19 cellular contexts compared by ENCODE assay signal in genomic region chr20:2991532-2991931, GRCh38. TPM values are rescaled to one million over a fixed set of nuclear protein-coding genes. Genes with fewer than 3 reads are reported as not detected.
A peak's percentile ranks its signal among the peaks of the same experiment; 100 is the strongest.
DNase-seq lines count a peak whose midpoint lies in the region; ATAC-seq and TF ChIP-seq lines count a peak whose summit lies in the region.
"Had no signal": no experiment of that assay in that cellular context is flagged by ENCODE, and none has a peak within 500 bp of the region (broad histone marks: within the 10 kb centered on the region; RNA-seq: fewer than 3 reads in every experiment).

No MANE protein-coding gene starts in this region.

- peaks cover 2 to 11% (median 4%) of the 10 kb centered on the region in 4 donors for H3K4me1 Mint-ChIP-seq in CD4-positive, CD25-positive, alpha-beta regulatory T cell
- peaks cover 53% of the 10 kb centered on the region for H3K4me1 Mint-ChIP-seq in activated T-helper 2 cell treated with anti-CD3 and anti-CD28 coated beads, Interferon-gamma antibody, Interleukin-2, Interleukin-4, amounts not matched to agents 10 μg/mL and 5 μg/mL and 100 μg/mL, durations not matched to agents 14 hours and 24 hours and 36 hours (ENCODE audit: low read depth)

- H3K4me1 ChIP-seq in CD4-positive, CD25-positive, alpha-beta regulatory T cell (ENCODE audit: control insufficient read depth, insufficient read depth, low read length, poor library complexity, severe bottlenecking): no peaks in the 10 kb centered on the region
- no peaks in the 10 kb centered on the region for H3K4me1 ChIP-seq in left ventricle myocardium inferior
- no peaks in the 10 kb centered on the region for H3K4me1 ChIP-seq in tibial artery
- H3K4me1 ChIP-seq: HAP-1 had no signal

- peaks cover 86% of the 10 kb centered on the region for H3K36me3 ChIP-seq in CD4-positive, CD25-positive, alpha-beta regulatory T cell (ENCODE audit: control insufficient read depth, insufficient read depth, low read length)
- H3K36me3 ChIP-seq in left ventricle myocardium inferior (peaks cover 88% of the 10 kb centered on the region), tibial artery (peaks cover 46 to 97% (median 91%) of the 10 kb centered on the region in 3 donors)
- H3K36me3 ChIP-seq: BE2C had no signal

- H3K9me3 Mint-ChIP-seq in CD4-positive, CD25-positive, alpha-beta regulatory T cell: no peaks in the 10 kb centered on the region
- H3K9me3 Mint-ChIP-seq in activated T-helper 2 cell treated with anti-CD3 and anti-CD28 coated beads, Interferon-gamma antibody, Interleukin-2, Interleukin-4, amounts not matched to agents 10 μg/mL and 5 μg/mL and 100 μg/mL, durations not matched to agents 14 hours and 24 hours and 36 hours: peaks cover 6% of the 10 kb centered on the region
- H3K9me3 Mint-ChIP-seq: CD8-positive, alpha-beta T cell had no signal

- H3K9me3 ChIP-seq in CD4-positive, CD25-positive, alpha-beta regulatory T cell (ENCODE audit: control insufficient read depth in 2 of 2, low read length in 2 of 2): no peaks in the 10 kb centered on the region
- no peaks in the 10 kb centered on the region for H3K9me3 ChIP-seq in left ventricle myocardium inferior (replicated peaks)
- no peaks in the 10 kb centered on the region for H3K9me3 ChIP-seq in tibial artery
- H3K9me3 ChIP-seq: BE2C, HAP-1 had no signal

- no peak overlapping the region for H3K27ac ChIP-seq in CD4-positive, CD25-positive, alpha-beta regulatory T cell (ENCODE audit: insufficient read depth, low read length, poor library complexity, severe bottlenecking)
- H3K27ac ChIP-seq in left ventricle myocardium inferior (replicated peaks) (no peak overlapping the region), tibial artery (no peak overlapping the region)
- H3K27ac ChIP-seq: C4-2B, GM23248, KMS-11 had no signal

- H3K4me3 Mint-ChIP-seq in CD4-positive, CD25-positive, alpha-beta regulatory T cell: no peak overlapping the region
- H3K4me3 Mint-ChIP-seq in activated T-helper 2 cell treated with anti-CD3 and anti-CD28 coated beads, Interferon-gamma antibody, Interleukin-2, Interleukin-4, amounts not matched to agents 10 μg/mL and 5 μg/mL and 100 μg/mL, durations not matched to agents 14 hours and 24 hours and 36 hours (ENCODE audit: low read depth): no peak overlapping the region
- H3K4me3 Mint-ChIP-seq: CD8-positive, alpha-beta T cell had no signal

- no peak overlapping the region for H3K4me3 ChIP-seq in CD4-positive, CD25-positive, alpha-beta regulatory T cell (ENCODE audit: low read depth, low read length)
- H3K4me3 ChIP-seq in left ventricle myocardium inferior: no peak overlapping the region
- no peak overlapping the region for H3K4me3 ChIP-seq in tibial artery
- H3K4me3 ChIP-seq: GM23248, HAP-1 had no signal

- H3K36me3 Mint-ChIP-seq in CD4-positive, CD25-positive, alpha-beta regulatory T cell: peaks cover 59% of the 10 kb centered on the region
- H3K36me3 Mint-ChIP-seq in activated T-helper 2 cell treated with anti-CD3 and anti-CD28 coated beads, Interferon-gamma antibody, Interleukin-2, Interleukin-4, amounts not matched to agents 10 μg/mL and 5 μg/mL and 100 μg/mL, durations not matched to agents 14 hours and 24 hours and 36 hours (ENCODE audit: low read depth): peaks cover 95% of the 10 kb centered on the region

- H3K27me3 ChIP-seq in CD4-positive, CD25-positive, alpha-beta regulatory T cell (ENCODE audit: control insufficient read depth, insufficient read depth, low read length): no peaks in the 10 kb centered on the region
- H3K27me3 ChIP-seq in left ventricle myocardium inferior (ENCODE audit: low read depth) (no peaks in the 10 kb centered on the region), tibial artery (no peaks in the 10 kb centered on the region)
- H3K27me3 ChIP-seq: BE2C had no signal

- no peak for DNase-seq in CD4-positive, CD25-positive, alpha-beta regulatory T cell
- peak; percentile 74 for DNase-seq in DMS53 (lab: John Stamatoyannopoulos, UW)
- peak; percentile 54 to 62 for DNase-seq in NCI-H187 (lab: John Stamatoyannopoulos, UW)
- DNase-seq in activated T-helper 2 cell treated with anti-CD3 and anti-CD28 coated beads, Interferon-gamma antibody, Interleukin-2, Interleukin-4, amounts not matched to agents 10 μg/mL and 5 μg/mL and 100 μg/mL, durations not matched to agents 14 hours and 24 hours and 36 hours (ENCODE audit: low spot score): no peak
- DNase-seq in left ventricle myocardium inferior: no peak
- DNase-seq in tibial artery: no peak
- DNase-seq: ACHN; BE2C; Calu3; CD8-positive, alpha-beta T cell; GF-D8; GM23248 had no signal

- no peak for TF ChIP-seq CTCF in left ventricle myocardium inferior (IDR thresholded peaks at IDR 0.05; ENCODE audit: borderline replicate concordance)
- no peak for TF ChIP-seq CTCF in tibial artery (IDR thresholded peaks at IDR 0.05)

- H3K27ac Mint-ChIP-seq in CD4-positive, CD25-positive, alpha-beta regulatory T cell: peak overlapping the region in 2 of 3 donors; percentile 51 to 79
- peak overlapping the region; percentile 42 for H3K27ac Mint-ChIP-seq in activated T-helper 2 cell treated with anti-CD3 and anti-CD28 coated beads, Interferon-gamma antibody, Interleukin-2, Interleukin-4, amounts not matched to agents 10 μg/mL and 5 μg/mL and 100 μg/mL, durations not matched to agents 14 hours and 24 hours and 36 hours
- H3K27ac Mint-ChIP-seq: CD8-positive, alpha-beta T cell had no signal

- ATAC-seq in CD4-positive, CD25-positive, alpha-beta regulatory T cell (ENCODE audit: low read depth in 2 of 2): no peak
- ATAC-seq in GM21717 (IDR thresholded peaks at IDR 0.05; ENCODE audit: unreplicated experiment) (no peak), GM18519 (IDR thresholded peaks at IDR 0.05; ENCODE audit: low FRiP score, unreplicated experiment) (no peak)
- ATAC-seq: CD8-positive, alpha-beta T cell had no signal

- no peaks in the 10 kb centered on the region for H3K27me3 Mint-ChIP-seq in CD4-positive, CD25-positive, alpha-beta regulatory T cell
- H3K27me3 Mint-ChIP-seq in activated T-helper 2 cell treated with anti-CD3 and anti-CD28 coated beads, Interferon-gamma antibody, Interleukin-2, Interleukin-4, amounts not matched to agents 10 μg/mL and 5 μg/mL and 100 μg/mL, durations not matched to agents 14 hours and 24 hours and 36 hours (ENCODE audit: low read depth): no peaks in the 10 kb centered on the region

- intact Hi-C loops in activated T-helper 2 cell treated with anti-CD3 and anti-CD28 coated beads, Interferon-gamma antibody, Interleukin-2, Interleukin-4, amounts not matched to agents 10 μg/mL and 5 μg/mL and 100 μg/mL, durations not matched to agents 14 hours and 24 hours and 36 hours (cut with micrococcal nuclease): no loop called here
- intact Hi-C loops in left ventricle myocardium inferior (cut with micrococcal nuclease) (no loop called here), tibial artery (cut with DNase I; ENCODE audit: low total_unique reads) (no loop called here)

RNA-seq across cellular contexts. Expression of gene GNRH2, which starts 51.9 kb away (rescaled TPM):
- 1.9 TPM for total RNA-seq in CD4-positive, CD25-positive, alpha-beta regulatory T cell
- polyA plus RNA-seq in CD4-positive, CD25-positive, alpha-beta regulatory T cell: not detected
- total RNA-seq in activated T-helper 2 cell treated with anti-CD3 and anti-CD28 coated beads, Interferon-gamma antibody, Interleukin-2, Interleukin-4, amounts not matched to agents 10 μg/mL and 5 μg/mL and 100 μg/mL, durations not matched to agents 14 hours and 24 hours and 36 hours: 3.4 and 3.7 TPM in 2 replicates
- not detected for total RNA-seq in left ventricle myocardium inferior
- total RNA-seq: CD8-positive, alpha-beta T cell; GM23248; H4; HT-29 had no signal
- polyA plus RNA-seq: GM23248 had no signal

RNA-seq across cellular contexts. Expression of gene MRPS26, which starts 54.3 kb away (rescaled TPM):
- 17.6 TPM for total RNA-seq in CD4-positive, CD25-positive, alpha-beta regulatory T cell
- 10 to 100 TPM; 69.6 to 78.8 (median 72.7) TPM for polyA plus RNA-seq in CD4-positive, CD25-positive, alpha-beta regulatory T cell
- total RNA-seq in activated T-helper 2 cell treated with anti-CD3 and anti-CD28 coated beads, Interferon-gamma antibody, Interleukin-2, Interleukin-4, amounts not matched to agents 10 μg/mL and 5 μg/mL and 100 μg/mL, durations not matched to agents 14 hours and 24 hours and 36 hours: 143 and 148 TPM in 2 replicates
- total RNA-seq in left ventricle myocardium inferior: 55.6 TPM

Comparison
In these comparisons a context has a peak if more than half of its experiments do, and no peak if none do; other contexts are left out.
1. DNase-seq: peak in DMS53 (single experiment) and NCI-H187 (2 of 2); none in CD4-positive, CD25-positive, alpha-beta regulatory T cell (0 of 3), activated T-helper 2 cell treated with anti-CD3 and anti-CD28 coated beads, Interferon-gamma antibody, Interleukin-2, Interleukin-4, amounts not matched to agents 10 μg/mL and 5 μg/mL and 100 μg/mL, durations not matched to agents 14 hours and 24 hours and 36 hours (single experiment), left ventricle myocardium inferior (single experiment) and tibial artery (0 of 2).